ENCODE assay signal across 8 cellular contexts in genomic region chr4:110193287-110193686, GRCh38. TPM values are rescaled to one million over a fixed set of nuclear protein-coding genes. Genes with fewer than 3 reads are reported as not detected.
DNase-seq lines count a peak whose midpoint lies in the region; ATAC-seq and TF ChIP-seq lines count a peak whose summit lies in the region.
"Not testable (repeated sequence)": the region's sequence is repeated elsewhere in the genome, so short reads cannot be mapped to it uniquely, and the experiment has no call there.

No MANE protein-coding gene starts in this region.

- intact Hi-C loops in CD4-positive, alpha-beta T cell (cut with DNase I, micrococcal nuclease), result loop anchor here (1.0 to 10.0 kb wide), 2 partner anchors 28 to 378 kb away; partner anchors contain the start of gene GAR1 (in 1 of the 2)
- intact Hi-C loops in activated naive CD4-positive, alpha-beta T cell treated with anti-CD3 and anti-CD28 coated beads for 36 hours (cut with micrococcal nuclease), result loop anchor here (1.0 to 10.0 kb wide), 4 partner anchors 105 to 1568 kb away; partner anchors contain the start of genes CASP6, GAR1 and RPL34

- POLR2A ChIA-PET in CD4-positive, alpha-beta T cell (lab: Charles Lee), result interaction anchor here (1.0 to 2.2 kb wide), 3 partner anchors 9 to 28 kb away, joined by 3 to 13 read pairs (median 3); no protein-coding TSS in a partner anchor

- H3K4me3 ChIP-seq in Karpas-422 (ENCODE audit: low read length); iPS-20b (ENCODE audit: low read length): not testable (repeated sequence)

- H3K9me3 ChIP-seq in CD4-positive, alpha-beta T cell (ENCODE audit: control insufficient read depth, low read length); Karpas-422 (ENCODE audit: low read length); iPS-20b (ENCODE audit: insufficient read depth, low read depth, low read length): not testable (repeated sequence)

- H3K27ac ChIP-seq in CD4-positive, alpha-beta T cell (ENCODE audit: low read depth, low read length); iPS-20b (ENCODE audit: low read length): not testable (repeated sequence)
- H3K27ac ChIP-seq in Karpas-422 (ENCODE audit: low read length), result peak overlapping the region; percentile 92

- H3K9ac ChIP-seq in Karpas-422 (ENCODE audit: low read length) (peak overlapping the region; percentile 44; the same call in 1 of the 2 replicates), iPS-20b (ENCODE audit: low read depth, low read length) (peak overlapping the region; percentile 60; the same call in 1 of the 2 replicates)

- peaks cover 18% of the 10 kb centered on the region for H3K36me3 Mint-ChIP-seq in CD4-positive, alpha-beta T cell (ENCODE audit: low read depth)
- peaks cover 29% of the 10 kb centered on the region for H3K36me3 Mint-ChIP-seq in T-helper 2 cell treated with Interferon-gamma antibody and Interleukin-4, amounts not matched to agents 5 μg/mL and 100 μg/mL, for 36 hours (ENCODE audit: low read depth)
- H3K36me3 Mint-ChIP-seq in activated naive CD4-positive, alpha-beta T cell treated with anti-CD3 and anti-CD28 coated beads for 36 hours (ENCODE audit: low read depth); chondrocyte (ENCODE audit: low read depth); nephron (ENCODE audit: low read depth); type B pancreatic cell: not testable (repeated sequence)

- H3K4me3 Mint-ChIP-seq in CD4-positive, alpha-beta T cell; activated naive CD4-positive, alpha-beta T cell treated with anti-CD3 and anti-CD28 coated beads for 36 hours; chondrocyte (ENCODE audit: unreplicated experiment); type B pancreatic cell: not testable (repeated sequence)
- H3K4me3 Mint-ChIP-seq in T-helper 2 cell treated with Interferon-gamma antibody and Interleukin-4, amounts not matched to agents 5 μg/mL and 100 μg/mL, for 36 hours, result peak overlapping the region; percentile 65
- H3K4me3 Mint-ChIP-seq in nephron, result peak overlapping the region in 1 of 3 experiments; percentile 17

- H3K27me3 Mint-ChIP-seq in CD4-positive, alpha-beta T cell; T-helper 2 cell treated with Interferon-gamma antibody and Interleukin-4, amounts not matched to agents 5 μg/mL and 100 μg/mL, for 36 hours (ENCODE audit: low read depth); activated naive CD4-positive, alpha-beta T cell treated with anti-CD3 and anti-CD28 coated beads for 36 hours (ENCODE audit: low read depth); chondrocyte (ENCODE audit: low read depth); nephron (ENCODE audit: low read depth); type B pancreatic cell: not testable (repeated sequence)

- peak overlapping the region; percentile 87 for H3K27ac Mint-ChIP-seq in CD4-positive, alpha-beta T cell
- H3K27ac Mint-ChIP-seq in T-helper 2 cell treated with Interferon-gamma antibody and Interleukin-4, amounts not matched to agents 5 μg/mL and 100 μg/mL, for 36 hours, result peak overlapping the region; percentile 77
- H3K27ac Mint-ChIP-seq in activated naive CD4-positive, alpha-beta T cell treated with anti-CD3 and anti-CD28 coated beads for 36 hours, result peak overlapping the region; percentile 95
- H3K27ac Mint-ChIP-seq in chondrocyte (ENCODE audit: unreplicated experiment), result peak overlapping the region; percentile 87
- H3K27ac Mint-ChIP-seq in nephron, result peak overlapping the region; percentile 92 to 99 (median 97)
- H3K27ac Mint-ChIP-seq in type B pancreatic cell, result peak overlapping the region; percentile 85

- H3K36me3 ChIP-seq in Karpas-422 (ENCODE audit: insufficient read depth, low read length), result peaks cover 35% of the 10 kb centered on the region
- peaks cover 58% of the 10 kb centered on the region; the same call in 1 of the 2 replicates for H3K36me3 ChIP-seq in iPS-20b (ENCODE audit: insufficient read depth, low read depth, low read length)

- H3K9me3 Mint-ChIP-seq in CD4-positive, alpha-beta T cell; T-helper 2 cell treated with Interferon-gamma antibody and Interleukin-4, amounts not matched to agents 5 μg/mL and 100 μg/mL, for 36 hours; activated naive CD4-positive, alpha-beta T cell treated with anti-CD3 and anti-CD28 coated beads for 36 hours; chondrocyte (ENCODE audit: low read depth); nephron; type B pancreatic cell: not testable (repeated sequence)

- H3K79me2 ChIP-seq in Karpas-422 (ENCODE audit: low read length), result peaks cover 91% of the 10 kb centered on the region

- H3K4me1 ChIP-seq in Karpas-422 (ENCODE audit: low read length) (peaks cover 36% of the 10 kb centered on the region), iPS-20b (ENCODE audit: insufficient read depth, low read length) (peaks cover 22% of the 10 kb centered on the region; the same call in 1 of the 2 replicates)

- peak overlapping the region; percentile 94 for H3K4me2 ChIP-seq in Karpas-422 (ENCODE audit: low read depth, low read length, poor library complexity, severe bottlenecking)

- ATAC-seq in CD4-positive, alpha-beta T cell (ENCODE audit: poor library complexity), result not testable (repeated sequence)

- not testable (repeated sequence) for TF ChIP-seq CTCF in CD4-positive, alpha-beta T cell (IDR thresholded peaks at IDR 0.05); chondrocyte (IDR thresholded peaks at IDR 0.05); nephron (IDR thresholded peaks at IDR 0.05; ENCODE audit: unreplicated experiment in 3 of 3); type B pancreatic cell (conservative IDR thresholded peaks at IDR 0.05)

- not testable (repeated sequence) for H3K9me2 ChIP-seq in Karpas-422 (replicated peaks; ENCODE audit: insufficient read depth, low read length)

- H3K27me3 ChIP-seq in CD4-positive, alpha-beta T cell (ENCODE audit: control insufficient read depth, insufficient read depth, low read length); Karpas-422 (ENCODE audit: low read length); iPS-20b (ENCODE audit: insufficient read depth, low read length): not testable (repeated sequence)

- not testable (repeated sequence) for H2AFZ ChIP-seq in Karpas-422 (ENCODE audit: low read length)

- not testable (repeated sequence) for DNase-seq in CD4-positive, alpha-beta T cell; Karpas-422; T-helper 2 cell treated with Interferon-gamma antibody and Interleukin-4, amounts not matched to agents 5 μg/mL and 100 μg/mL, for 36 hours (ENCODE audit: low spot score); activated naive CD4-positive, alpha-beta T cell treated with anti-CD3 and anti-CD28 coated beads for 36 hours; chondrocyte (ENCODE audit: low spot score); type B pancreatic cell (ENCODE audit: extremely low spot score, unreplicated experiment)

- CTCF ChIA-PET in CD4-positive, alpha-beta T cell (lab: Charles Lee), result not testable (repeated sequence)
- CTCF ChIA-PET in activated naive CD4-positive, alpha-beta T cell treated with anti-CD3 and anti-CD28 coated beads for 36 hours (lab: Charles Lee), result interaction anchor here (1.6 kb wide), 1 partner anchor 144 kb away, joined by 6 read pairs; no protein-coding TSS in a partner anchor

- H3K4me1 Mint-ChIP-seq in CD4-positive, alpha-beta T cell (ENCODE audit: low read depth), result peaks cover 33% of the 10 kb centered on the region
- peaks cover 24% of the 10 kb centered on the region for H3K4me1 Mint-ChIP-seq in T-helper 2 cell treated with Interferon-gamma antibody and Interleukin-4, amounts not matched to agents 5 μg/mL and 100 μg/mL, for 36 hours (ENCODE audit: low read depth)
- peaks cover 27% of the 10 kb centered on the region for H3K4me1 Mint-ChIP-seq in activated naive CD4-positive, alpha-beta T cell treated with anti-CD3 and anti-CD28 coated beads for 36 hours (ENCODE audit: low read depth)
- H3K4me1 Mint-ChIP-seq in chondrocyte (ENCODE audit: low read depth) (peaks cover 27% of the 10 kb centered on the region), nephron (peaks cover 29% of the 10 kb centered on the region), type B pancreatic cell (ENCODE audit: unreplicated experiment) (peaks cover 15% of the 10 kb centered on the region)

- H4K20me1 ChIP-seq in Karpas-422 (ENCODE audit: insufficient read depth, low read depth, low read length), result not testable (repeated sequence)

RNA-seq across cellular contexts. Expression of gene ELOVL6, which starts 5.1 kb away (rescaled TPM):
- 1 to 10 TPM; 1.6 to 2.9 TPM for total RNA-seq in CD4-positive, alpha-beta T cell
- total RNA-seq in Karpas-422 (2014; rRNA removed; shearing (Covaris generic); ENCODE audit: low replicate concordance), result 19.4 and 42.4 TPM in 2 replicates
- total RNA-seq in activated naive CD4-positive, alpha-beta T cell treated with anti-CD3 and anti-CD28 coated beads for 36 hours, result 1 to 10 TPM; 7.2 to 7.9 TPM
- total RNA-seq in chondrocyte (11.0 to 16.0 TPM (median 12.8 TPM) in 3 replicates), type B pancreatic cell (ENCODE audit: low replicate concordance) (33.4 and 51.6 TPM in 2 replicates)
